Comparison of ENCODE assay signal across 8 cellular contexts in the genomic region with DNA sequence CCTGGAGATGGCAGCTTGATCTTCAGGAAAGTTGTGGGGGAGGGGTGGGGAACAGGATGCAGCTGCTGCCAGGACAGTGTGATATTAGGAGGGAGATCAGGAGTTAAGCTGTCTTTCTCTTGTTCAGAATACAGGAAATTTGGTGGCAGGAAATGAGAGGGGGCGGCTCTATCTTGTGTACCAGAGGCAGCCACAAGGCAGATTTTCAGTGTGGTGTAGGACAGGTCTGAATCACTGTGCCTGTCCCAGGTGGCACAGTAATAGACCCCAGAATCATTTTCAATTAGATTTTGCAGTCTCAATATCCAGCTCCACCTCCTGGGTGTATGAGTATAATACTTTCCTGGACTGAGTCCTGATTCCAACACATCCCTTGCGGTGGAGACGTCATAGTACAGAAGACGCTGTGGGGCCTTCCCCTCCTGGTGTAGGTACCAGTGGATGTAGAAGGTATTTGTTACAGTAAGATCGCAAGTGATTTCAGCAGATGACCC.
A peak's percentile ranks its signal among the peaks of the same experiment; 100 is the strongest.
DNase-seq lines count a peak whose midpoint lies in the region; ATAC-seq and TF ChIP-seq lines count a peak whose summit lies in the region.
"Not testable (repeated sequence)": the region's sequence is repeated elsewhere in the genome, so short reads cannot be mapped to it uniquely, and the experiment has no call there.

No MANE protein-coding gene starts in this region.

- peaks cover 13% of the 10 kb centered on the region; the same call in 1 of the 2 replicates for H3K79me2 ChIP-seq in OCI-LY7 (ENCODE audit: insufficient read depth, low read depth, low read length)

- H3K4me3 Mint-ChIP-seq in CD14-positive monocyte (peak overlapping the region; percentile 14 to 78), immature natural killer cell (peak overlapping the region; percentile 86 to 97 (median 90))
- H3K4me3 Mint-ChIP-seq in activated CD4-positive, alpha-beta memory T cell treated with anti-CD3 and anti-CD28 coated beads, Interleukin-2, amount 10 ng/mL, durations not matched to agents 7 days and 5 days: peak overlapping the region; percentile 97
- H3K4me3 Mint-ChIP-seq in activated naive CD8-positive, alpha-beta T cell treated with anti-CD3 and anti-CD28 coated beads, Interleukin-2, amount 50 U/mL, for 24 hours: peak overlapping the region; percentile 88

- TF ChIP-seq CTCF in CD14-positive monocyte (IDR thresholded peaks at IDR 0.05); OCI-LY7 (conservative IDR thresholded peaks at IDR 0.05; ENCODE audit: low read length): not testable (repeated sequence)

- not testable (repeated sequence) for BruUV-seq in OCI-LY7 (replicated peaks; lab: Mats Ljungman, UMichigan)

- not testable (repeated sequence) for H4K20me1 ChIP-seq in OCI-LY7 (ENCODE audit: insufficient read depth, low read length)

- ATAC-seq in GM18870 (IDR thresholded peaks at IDR 0.05; ENCODE audit: unreplicated experiment): peak; percentile 29
- peak; percentile 37 for ATAC-seq in HG03354 (IDR thresholded peaks at IDR 0.05; ENCODE audit: poor library complexity, severe bottlenecking, unreplicated experiment)
- ATAC-seq in activated naive CD8-positive, alpha-beta T cell treated with anti-CD3 and anti-CD28 coated beads, Interleukin-2, amount 50 U/mL, for 24 hours: peak; percentile 59

- not testable (repeated sequence) for H3K9me2 ChIP-seq in OCI-LY7 (ENCODE audit: insufficient read depth, low read length)

- H3K4me3 ChIP-seq in OCI-LY7 (ENCODE audit: low read depth, low read length, poor library complexity, severe bottlenecking): peak overlapping the region; percentile 55

- CTCF ChIA-PET in OCI-LY7 (lab: Charles Lee; ENCODE audit: unreplicated experiment): interaction anchor here (0.5 to 2.0 kb wide), 12 partner anchors 9 to 142 kb away, joined by 3 to 23 read pairs (median 5); no protein-coding TSS in a partner anchor
- CTCF ChIA-PET in activated CD4-positive, alpha-beta memory T cell treated with anti-CD3 and anti-CD28 coated beads, Interleukin-2, amount 10 ng/mL, durations not matched to agents 7 days and 5 days (lab: Charles Lee): interaction anchor here (0.8 to 6.4 kb wide), 11 partner anchors 9 to 159 kb away, joined by 3 to 90 read pairs (median 3); no protein-coding TSS in a partner anchor

- intact Hi-C loops in CD14-positive monocyte (cut with micrococcal nuclease); OCI-LY7 (cut with micrococcal nuclease; ENCODE audit: unreplicated experiment): not testable (repeated sequence)

- H3K4me2 ChIP-seq in OCI-LY7 (ENCODE audit: low read length): peak overlapping the region; percentile 71

- DNase-seq in CD14-positive monocyte (ENCODE audit: low spot score): not testable (repeated sequence)
- peak; percentile 54 for DNase-seq in OCI-LY7 (ENCODE audit: low spot score)
- DNase-seq in activated CD4-positive, alpha-beta memory T cell treated with anti-CD3 and anti-CD28 coated beads, Interleukin-2, amount 10 ng/mL, durations not matched to agents 7 days and 5 days: peak; percentile 62
- peak; percentile 42 for DNase-seq in activated naive CD8-positive, alpha-beta T cell treated with anti-CD3 and anti-CD28 coated beads, Interleukin-2, amount 50 U/mL, for 24 hours
- peak in 2 of 3 donors; percentile 41 to 44 for DNase-seq in immature natural killer cell
- DNase-seq in stimulated activated CD4-positive, alpha-beta T cell treated with anti-CD3 and anti-CD28 coated beads, Interleukin-15, amount 100 ng/mL, for 24 hours: peak; percentile 62

- H3K36me3 ChIP-seq in OCI-LY7 (ENCODE audit: insufficient read depth, low read length): not testable (repeated sequence)

- H3K36me3 Mint-ChIP-seq in CD14-positive monocyte: not testable (repeated sequence)
- peaks cover 23% of the 10 kb centered on the region for H3K36me3 Mint-ChIP-seq in activated CD4-positive, alpha-beta memory T cell treated with anti-CD3 and anti-CD28 coated beads, Interleukin-2, amount 10 ng/mL, durations not matched to agents 7 days and 5 days (ENCODE audit: low read depth)
- peaks cover 14% of the 10 kb centered on the region for H3K36me3 Mint-ChIP-seq in activated naive CD8-positive, alpha-beta T cell treated with anti-CD3 and anti-CD28 coated beads, Interleukin-2, amount 50 U/mL, for 24 hours (ENCODE audit: low read depth)
- H3K36me3 Mint-ChIP-seq in immature natural killer cell: peaks cover 3 to 24% (median 9%) of the 10 kb centered on the region in 3 donors

- H3K27ac Mint-ChIP-seq in CD14-positive monocyte (peak overlapping the region; percentile 91 to 97 (median 93)), immature natural killer cell (peak overlapping the region; percentile 93 to 98 (median 96))
- peak overlapping the region; percentile 96 for H3K27ac Mint-ChIP-seq in activated CD4-positive, alpha-beta memory T cell treated with anti-CD3 and anti-CD28 coated beads, Interleukin-2, amount 10 ng/mL, durations not matched to agents 7 days and 5 days
- H3K27ac Mint-ChIP-seq in activated naive CD8-positive, alpha-beta T cell treated with anti-CD3 and anti-CD28 coated beads, Interleukin-2, amount 50 U/mL, for 24 hours: peak overlapping the region; percentile 95

- H3K27ac ChIP-seq in OCI-LY7 (ENCODE audit: low read depth, low read length, poor library complexity, severe bottlenecking): peak overlapping the region; percentile 73

- H3K9me3 ChIP-seq in OCI-LY7 (ENCODE audit: low read length): not testable (repeated sequence)

- H3K4me1 ChIP-seq in OCI-LY7 (ENCODE audit: insufficient read depth, low read length, poor library complexity, severe bottlenecking): peaks cover 62% of the 10 kb centered on the region

- H3K4me1 Mint-ChIP-seq in CD14-positive monocyte (peaks cover 61% of the 10 kb centered on the region), immature natural killer cell (peaks cover 68 to 84% of the 10 kb centered on the region in 2 donors)
- peaks cover 44% of the 10 kb centered on the region for H3K4me1 Mint-ChIP-seq in activated CD4-positive, alpha-beta memory T cell treated with anti-CD3 and anti-CD28 coated beads, Interleukin-2, amount 10 ng/mL, durations not matched to agents 7 days and 5 days
- H3K4me1 Mint-ChIP-seq in activated naive CD8-positive, alpha-beta T cell treated with anti-CD3 and anti-CD28 coated beads, Interleukin-2, amount 50 U/mL, for 24 hours: peaks cover 86% of the 10 kb centered on the region

- H3K27me3 Mint-ChIP-seq in CD14-positive monocyte (ENCODE audit: low read depth in 3 of 3); activated CD4-positive, alpha-beta memory T cell treated with anti-CD3 and anti-CD28 coated beads, Interleukin-2, amount 10 ng/mL, durations not matched to agents 7 days and 5 days; activated naive CD8-positive, alpha-beta T cell treated with anti-CD3 and anti-CD28 coated beads, Interleukin-2, amount 50 U/mL, for 24 hours; immature natural killer cell (ENCODE audit: low read depth in 3 of 3): not testable (repeated sequence)

- peak overlapping the region; percentile 41; the same call in 1 of the 2 replicates for H2AFZ ChIP-seq in OCI-LY7 (ENCODE audit: low read length)

- POLR2A ChIA-PET in OCI-LY7 (lab: Charles Lee): interaction anchor here (1.0 to 2.4 kb wide), 3 partner anchors 10 to 143 kb away, joined by 4 to 19 read pairs (median 16); no protein-coding TSS in a partner anchor
- POLR2A ChIA-PET in activated CD4-positive, alpha-beta memory T cell treated with anti-CD3 and anti-CD28 coated beads, Interleukin-2, amount 10 ng/mL, durations not matched to agents 7 days and 5 days (lab: Charles Lee): interaction anchor here (1.2 kb wide), 1 partner anchor 140 kb away, joined by 4 read pairs; no protein-coding TSS in a partner anchor

- H3K9me3 Mint-ChIP-seq in CD14-positive monocyte; activated CD4-positive, alpha-beta memory T cell treated with anti-CD3 and anti-CD28 coated beads, Interleukin-2, amount 10 ng/mL, durations not matched to agents 7 days and 5 days; activated naive CD8-positive, alpha-beta T cell treated with anti-CD3 and anti-CD28 coated beads, Interleukin-2, amount 50 U/mL, for 24 hours; immature natural killer cell: not testable (repeated sequence)

Comparison
In these comparisons a context has a peak if more than half of its experiments do, and no peak if none do; other contexts are left out.
1. H3K4me3 Mint-ChIP-seq: peak in every context shown above with its lines; median percentile 97 in activated CD4-positive, alpha-beta memory T cell treated with anti-CD3 and anti-CD28 coated beads, Interleukin-2, amount 10 ng/mL, durations not matched to agents 7 days and 5 days; 90 in immature natural killer cell; 88 in activated naive CD8-positive, alpha-beta T cell treated with anti-CD3 and anti-CD28 coated beads, Interleukin-2, amount 50 U/mL, for 24 hours; 46 in CD14-positive monocyte.